In the genomic region with DNA sequence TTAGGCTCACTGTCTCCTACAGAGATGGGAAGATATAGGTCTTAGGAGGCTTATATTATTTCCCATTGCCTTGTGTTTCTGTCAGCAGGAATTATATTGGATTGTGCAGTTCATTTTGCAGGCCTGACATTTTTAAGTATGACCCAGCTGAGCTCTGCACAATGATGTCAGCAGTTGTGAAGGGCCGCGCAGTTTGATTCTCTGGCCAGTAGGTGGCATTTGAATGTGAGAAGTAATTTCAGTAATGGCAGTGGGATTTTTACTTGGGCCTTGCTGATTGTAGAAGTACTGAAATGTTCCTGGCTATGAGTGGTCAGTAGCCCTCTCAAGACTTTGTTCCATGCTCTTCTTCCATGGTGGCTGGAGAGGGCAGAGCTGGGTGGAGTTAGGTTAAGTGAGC, we compare ENCODE assay signal across 14 cellular contexts.
DNase-seq lines count a peak whose midpoint lies in the region; ATAC-seq and TF ChIP-seq lines count a peak whose summit lies in the region.
"Had no signal": no experiment of that assay in that cellular context is flagged by ENCODE, and none has a peak within 500 bp of the region (broad histone marks: within the 10 kb centered on the region; RNA-seq: fewer than 3 reads in every experiment).

No MANE protein-coding gene starts in this region.

- H3K4me1 ChIP-seq in Loucy (ENCODE audit: insufficient read depth, low read length, poor library complexity, severe bottlenecking), result no peaks in the 10 kb centered on the region
- H3K4me1 ChIP-seq: heart right ventricle had no signal

- H3K9me3 Mint-ChIP-seq in activated naive CD8-positive, alpha-beta T cell treated with anti-CD3 and anti-CD28 coated beads, Interleukin-2, amount 50 U/mL, for 24 hours, result peaks cover 7% of the 10 kb centered on the region
- peaks cover 7% of the 10 kb centered on the region for H3K9me3 Mint-ChIP-seq in activated naive CD8-positive, alpha-beta T cell treated with anti-CD3 and anti-CD28 coated beads for 36 hours
- H3K9me3 Mint-ChIP-seq in activated CD8-positive, alpha-beta T cell treated with anti-CD3 and anti-CD28 coated beads, Interleukin-2, amount 10 ng/mL, durations not matched to agents 7 days and 5 days (ENCODE audit: insufficient read depth), result peaks cover 6% of the 10 kb centered on the region
- H3K9me3 Mint-ChIP-seq: activated T-helper 17 cell treated with anti-CD3 and anti-CD28 coated beads, Interleukin-2, amount 50 U/mL, for 72 hours had no signal

- no peaks in the 10 kb centered on the region for H3K27me3 ChIP-seq in Loucy (ENCODE audit: insufficient read depth, low read length, poor library complexity, severe bottlenecking)
- H3K27me3 ChIP-seq: heart right ventricle had no signal

- no peak overlapping the region for H3K4me3 ChIP-seq in Loucy (ENCODE audit: low read length, poor library complexity, severe bottlenecking)
- H3K4me3 ChIP-seq: heart right ventricle had no signal

- no peaks in the 10 kb centered on the region for H3K36me3 Mint-ChIP-seq in activated naive CD8-positive, alpha-beta T cell treated with anti-CD3 and anti-CD28 coated beads, Interleukin-2, amount 50 U/mL, for 24 hours (ENCODE audit: low read depth)
- no peaks in the 10 kb centered on the region for H3K36me3 Mint-ChIP-seq in activated naive CD8-positive, alpha-beta T cell treated with anti-CD3 and anti-CD28 coated beads for 36 hours
- no peaks in the 10 kb centered on the region for H3K36me3 Mint-ChIP-seq in activated CD8-positive, alpha-beta T cell treated with anti-CD3 and anti-CD28 coated beads, Interleukin-2, amount 10 ng/mL, durations not matched to agents 7 days and 5 days (ENCODE audit: low read depth)

- POLR2A ChIA-PET in activated CD8-positive, alpha-beta T cell treated with anti-CD3 and anti-CD28 coated beads, Interleukin-2, amount 10 ng/mL, durations not matched to agents 7 days and 5 days (lab: Charles Lee), result no interaction called here

- no peak overlapping the region for H3K4me2 ChIP-seq in Loucy (ENCODE audit: low read depth, low read length, poor library complexity, severe bottlenecking)

- no peak overlapping the region for H3K27ac Mint-ChIP-seq in activated naive CD8-positive, alpha-beta T cell treated with anti-CD3 and anti-CD28 coated beads, Interleukin-2, amount 50 U/mL, for 24 hours
- H3K27ac Mint-ChIP-seq in activated naive CD8-positive, alpha-beta T cell treated with anti-CD3 and anti-CD28 coated beads for 36 hours, result no peak overlapping the region
- no peak overlapping the region for H3K27ac Mint-ChIP-seq in activated CD8-positive, alpha-beta T cell treated with anti-CD3 and anti-CD28 coated beads, Interleukin-2, amount 10 ng/mL, durations not matched to agents 7 days and 5 days
- H3K27ac Mint-ChIP-seq: activated T-helper 17 cell treated with anti-CD3 and anti-CD28 coated beads, Interleukin-2, amount 50 U/mL, for 72 hours had no signal

- no peaks in the 10 kb centered on the region for H3K27me3 Mint-ChIP-seq in activated naive CD8-positive, alpha-beta T cell treated with anti-CD3 and anti-CD28 coated beads, Interleukin-2, amount 50 U/mL, for 24 hours
- H3K27me3 Mint-ChIP-seq in activated naive CD8-positive, alpha-beta T cell treated with anti-CD3 and anti-CD28 coated beads for 36 hours, result no peaks in the 10 kb centered on the region
- no peaks in the 10 kb centered on the region for H3K27me3 Mint-ChIP-seq in activated CD8-positive, alpha-beta T cell treated with anti-CD3 and anti-CD28 coated beads, Interleukin-2, amount 10 ng/mL, durations not matched to agents 7 days and 5 days (ENCODE audit: low read depth)
- H3K27me3 Mint-ChIP-seq: activated T-helper 17 cell treated with anti-CD3 and anti-CD28 coated beads, Interleukin-2, amount 50 U/mL, for 72 hours; naive thymus-derived CD8-positive, alpha-beta T cell had no signal

- no peak overlapping the region for H3K4me3 Mint-ChIP-seq in activated naive CD8-positive, alpha-beta T cell treated with anti-CD3 and anti-CD28 coated beads, Interleukin-2, amount 50 U/mL, for 24 hours
- no peak overlapping the region for H3K4me3 Mint-ChIP-seq in activated naive CD8-positive, alpha-beta T cell treated with anti-CD3 and anti-CD28 coated beads for 36 hours
- no peak overlapping the region for H3K4me3 Mint-ChIP-seq in activated CD8-positive, alpha-beta T cell treated with anti-CD3 and anti-CD28 coated beads, Interleukin-2, amount 10 ng/mL, durations not matched to agents 7 days and 5 days
- H3K4me3 Mint-ChIP-seq: activated T-helper 17 cell treated with anti-CD3 and anti-CD28 coated beads, Interleukin-2, amount 50 U/mL, for 72 hours; naive thymus-derived CD8-positive, alpha-beta T cell had no signal

- H3K36me3 ChIP-seq in Loucy (ENCODE audit: insufficient read depth, low read length), result no peaks in the 10 kb centered on the region
- H3K36me3 ChIP-seq: heart right ventricle had no signal

- H3K9me3 ChIP-seq in Loucy (ENCODE audit: insufficient read depth, low read depth, low read length), result no peaks in the 10 kb centered on the region

- H3K9ac ChIP-seq in Loucy (ENCODE audit: low read depth, low read length, poor library complexity, severe bottlenecking), result no peak overlapping the region

- CTCF ChIA-PET in activated CD8-positive, alpha-beta T cell treated with anti-CD3 and anti-CD28 coated beads, Interleukin-2, amount 10 ng/mL, durations not matched to agents 7 days and 5 days (lab: Charles Lee), result no interaction called here

- H3K79me2 ChIP-seq in Loucy (ENCODE audit: insufficient read depth, low read length), result no peaks in the 10 kb centered on the region

- H2AFZ ChIP-seq in Loucy (ENCODE audit: low read length), result no peak overlapping the region

- no peak for ATAC-seq in activated naive CD8-positive, alpha-beta T cell treated with anti-CD3 and anti-CD28 coated beads, Interleukin-2, amount 50 U/mL, for 24 hours
- ATAC-seq in activated CD8-positive, alpha-beta T cell treated with anti-CD3 and anti-CD28 coated beads, Interleukin-2, amount 10 ng/mL, durations not matched to agents 7 days and 5 days, result no peak
- no peak for ATAC-seq in stimulated activated naive CD8-positive, alpha-beta T cell treated with anti-CD3 and anti-CD28 coated beads, Interleukin-15, Interleukin-2, amounts not matched to agents 100 U/mL and 50 U/mL, for 24 hours
- ATAC-seq: activated T-helper 17 cell treated with anti-CD3 and anti-CD28 coated beads, Interleukin-2, amount 50 U/mL, for 72 hours; heart right ventricle; left lobe of liver; naive thymus-derived CD8-positive, alpha-beta T cell had no signal

- no peaks in the 10 kb centered on the region for H3K4me1 Mint-ChIP-seq in activated naive CD8-positive, alpha-beta T cell treated with anti-CD3 and anti-CD28 coated beads, Interleukin-2, amount 50 U/mL, for 24 hours
- no peaks in the 10 kb centered on the region for H3K4me1 Mint-ChIP-seq in activated naive CD8-positive, alpha-beta T cell treated with anti-CD3 and anti-CD28 coated beads for 36 hours
- no peaks in the 10 kb centered on the region for H3K4me1 Mint-ChIP-seq in activated CD8-positive, alpha-beta T cell treated with anti-CD3 and anti-CD28 coated beads, Interleukin-2, amount 10 ng/mL, durations not matched to agents 7 days and 5 days (ENCODE audit: low read depth)
- H3K4me1 Mint-ChIP-seq: activated T-helper 17 cell treated with anti-CD3 and anti-CD28 coated beads, Interleukin-2, amount 50 U/mL, for 72 hours; naive thymus-derived CD8-positive, alpha-beta T cell had no signal

- TF ChIP-seq CTCF in Loucy (conservative IDR thresholded peaks at IDR 0.05; ENCODE audit: low read length), result peak; percentile 54

- no peaks in the 10 kb centered on the region for H4K20me1 ChIP-seq in Loucy (ENCODE audit: insufficient read depth, low read length, poor library complexity, severe bottlenecking)

- H3F3A ChIP-seq in Loucy (ENCODE audit: low read depth), result no peaks in the 10 kb centered on the region

- no peaks in the 10 kb centered on the region for H3K9me2 ChIP-seq in Loucy (replicated peaks; ENCODE audit: low read depth, low read length)

- in situ Hi-C loops in G401 (cut with HindIII; ENCODE audit: low sequenced_read_pairs), result no loop called here

- peak; percentile 3 for DNase-seq in activated naive CD8-positive, alpha-beta T cell treated with anti-CD3 and anti-CD28 coated beads, Interleukin-2, amount 50 U/mL, for 24 hours
- DNase-seq in activated naive CD8-positive, alpha-beta T cell treated with anti-CD3 and anti-CD28 coated beads for 36 hours, result no peak
- peak; percentile 20 for DNase-seq in activated CD8-positive, alpha-beta T cell treated with anti-CD3 and anti-CD28 coated beads, Interleukin-2, amount 10 ng/mL, durations not matched to agents 7 days and 5 days
- peak; percentile 3 for DNase-seq in stimulated activated naive CD8-positive, alpha-beta T cell treated with anti-CD3 and anti-CD28 coated beads, Interleukin-15, Interleukin-2, amounts not matched to agents 100 U/mL and 50 U/mL, for 24 hours
- no peak for DNase-seq in cortex of kidney (lab: John Stamatoyannopoulos, UW)
- no peak for DNase-seq in G401 (ENCODE audit: low spot score)
- no peak for DNase-seq in NCI-H526 treated with DMSO at 0.1 percent for 48 hours (lab: John Stamatoyannopoulos, UW)
- DNase-seq: AML-193, heart right ventricle, NCI-H524 treated with DMSO at 0.1 percent for 48 hours had no signal

Comparison
In these comparisons a context has a peak if more than half of its experiments do, and no peak if none do; other contexts are left out.
1. DNase-seq: peak in activated naive CD8-positive, alpha-beta T cell treated with anti-CD3 and anti-CD28 coated beads, Interleukin-2, amount 50 U/mL, for 24 hours (single experiment), activated CD8-positive, alpha-beta T cell treated with anti-CD3 and anti-CD28 coated beads, Interleukin-2, amount 10 ng/mL, durations not matched to agents 7 days and 5 days (single experiment) and stimulated activated naive CD8-positive, alpha-beta T cell treated with anti-CD3 and anti-CD28 coated beads, Interleukin-15, Interleukin-2, amounts not matched to agents 100 U/mL and 50 U/mL, for 24 hours (single experiment); none in activated naive CD8-positive, alpha-beta T cell treated with anti-CD3 and anti-CD28 coated beads for 36 hours (single experiment), cortex of kidney (single experiment), G401 (single experiment) and NCI-H526 treated with DMSO at 0.1 percent for 48 hours (single experiment).